In genomic region chr2:212721026-212721451, GRCh38 we compare ENCODE assay signal across 27 cellular contexts.
"Had no signal": no experiment of that assay in that cellular context is flagged by ENCODE, and none has a peak within 500 bp of the region (broad histone marks: within the 10 kb centered on the region; RNA-seq: fewer than 3 reads in every experiment).

No MANE protein-coding gene starts in this region.

- H3K27ac Mint-ChIP-seq: effector memory CD8-positive, alpha-beta T cell; naive thymus-derived CD4-positive, alpha-beta T cell; nephron; neural progenitor cell; stimulated activated naive B cell treated with anti-CD40 and anti-IgM and Interleukin-4, amounts not matched to agents 10 μg/mL and 1 μg/mL and 100 μg/mL, for 72 hours had no signal

- DNase-seq: cortex of kidney; effector memory CD8-positive, alpha-beta T cell; erythroblast; esophagus squamous epithelium; foreskin melanocyte; glutamatergic neuron; heart right ventricle; hippocampal formation; left cardiac atrium; mesenchymal stem cell; midbrain; naive thymus-derived CD4-positive, alpha-beta T cell; stimulated activated CD4-positive, alpha-beta T cell treated with anti-CD3 and anti-CD28 coated beads, Interleukin-4, amount 100 ng/mL, for 4 hours; stimulated activated naive B cell treated with anti-CD40 and anti-IgM and Interleukin-4, amounts not matched to agents 10 μg/mL and 1 μg/mL and 100 μg/mL, for 72 hours; stomach; uterus had no signal

- H3K27me3 ChIP-seq: cardiac muscle cell, esophagus squamous epithelium, heart right ventricle, left lung, neural progenitor cell, stomach, tibial artery, upper lobe of left lung, uterus had no signal

- H3K27me3 Mint-ChIP-seq: effector memory CD8-positive, alpha-beta T cell; naive thymus-derived CD4-positive, alpha-beta T cell had no signal

- H3K4me1 ChIP-seq: heart right ventricle, left lung, neural progenitor cell, prostate gland, stomach, tibial artery, upper lobe of left lung, uterus had no signal

- FAIRE-seq: endometrium, islet of Langerhans had no signal

- H3K36me3 ChIP-seq: cardiac muscle cell, esophagus squamous epithelium, heart right ventricle, left lung, neural progenitor cell, prostate gland, stomach, tibial artery, upper lobe of left lung, uterus had no signal

- ATAC-seq: effector memory CD8-positive, alpha-beta T cell; left cardiac atrium; left lung; naive thymus-derived CD4-positive, alpha-beta T cell; sciatic nerve; stimulated activated naive B cell treated with anti-CD40 and anti-IgM and Interleukin-4, amounts not matched to agents 10 μg/mL and 1 μg/mL and 100 μg/mL, for 72 hours had no signal

- H3K4me3 ChIP-seq: cardiac muscle cell, esophagus squamous epithelium, heart right ventricle, left lung, neural progenitor cell, prostate gland, smooth muscle cell, stomach, tibial artery, upper lobe of left lung, uterus had no signal

- H3K27ac ChIP-seq: cardiac muscle cell, esophagus squamous epithelium, heart right ventricle, left lung, neural progenitor cell, prostate gland, stomach, tibial artery, upper lobe of left lung, uterus had no signal

- H3K4me3 Mint-ChIP-seq: effector memory CD8-positive, alpha-beta T cell; naive thymus-derived CD4-positive, alpha-beta T cell; nephron; neural progenitor cell; stimulated activated naive B cell treated with anti-CD40 and anti-IgM and Interleukin-4, amounts not matched to agents 10 μg/mL and 1 μg/mL and 100 μg/mL, for 72 hours had no signal

- H3K9me3 ChIP-seq: prostate gland, upper lobe of left lung, uterus had no signal

- H3K4me1 Mint-ChIP-seq: nephron; stimulated activated naive B cell treated with anti-CD40 and anti-IgM and Interleukin-4, amounts not matched to agents 10 μg/mL and 1 μg/mL and 100 μg/mL, for 72 hours had no signal
